In genomic region chr2:25279091-25279651, GRCh38 we compare ENCODE assay signal across 1 cellular context.
A peak's percentile ranks its signal among the peaks of the same experiment; 100 is the strongest.
TF ChIP-seq lines count a peak whose summit lies in the region.

No MANE protein-coding gene starts in this region.

TF ChIP-seq in K562, 482 proteins besides CTCF, POLR2A, EP300 and RAD21 (continued from another document):
- peak; percentile 66; the same call in 1 of the 2 replicates for TF ChIP-seq MGA (IDR thresholded peaks at IDR 0.05)
- peak; percentile 61; the same call in 1 of the 2 replicates for TF ChIP-seq ZNF134 (CRISPR knock-in tag; conservative IDR thresholded peaks at IDR 0.05)
- no peak for TF ChIP-seq ZZZ3 (IDR thresholded peaks at IDR 0.05)
- TF ChIP-seq ZFX (CRISPR knock-in tag; IDR thresholded peaks at IDR 0.05): peak; percentile 36; the same call in 1 of the 2 replicates
- 0 out of 2 replicates have a peak, but pooled peaks have one; percentile 26 for TF ChIP-seq RAD51 (IDR thresholded peaks at IDR 0.05; ENCODE audit: borderline replicate concordance, low read depth)
- TF ChIP-seq MCM5 (IDR thresholded peaks at IDR 0.05; ENCODE audit: low read depth): no peak
- peak; percentile 66; the same call in 1 of the 2 replicates for TF ChIP-seq BHLHE40 (IDR thresholded peaks at IDR 0.05; ENCODE audit: low read length)
- 0 out of 2 replicates have a peak, but pooled peaks have one; percentile 15 for TF ChIP-seq TCFL5 (CRISPR knock-in tag; conservative IDR thresholded peaks at IDR 0.05)
